In genomic region chr10:109914966-109915365, GRCh38 we compare ENCODE assay signal across 8 cellular contexts. TPM values are rescaled to one million over a fixed set of nuclear protein-coding genes. Genes with fewer than 3 reads are reported as not detected.
DNase-seq lines count a peak whose midpoint lies in the region; ATAC-seq, FAIRE-seq and TF ChIP-seq lines count a peak whose summit lies in the region.

No MANE protein-coding gene starts in this region.

- dilution Hi-C loops in endothelial cell of umbilical vein (cut with MboI; ENCODE audit: extremely low pct_ligation_motif_present, low sequenced_read_pairs): no loop called here

- peak; percentile 29 for ATAC-seq in HG03342 (IDR thresholded peaks at IDR 0.05; ENCODE audit: unreplicated experiment)

- peaks cover 3 to 8% of the 10 kb centered on the region in 2 experiments for H3K36me3 ChIP-seq in endothelial cell of umbilical vein (ENCODE audit: control insufficient read depth in 2 of 2, extremely low read depth in 1 of 2, insufficient read depth in 2 of 2, low read length in 2 of 2)
- no peaks in the 10 kb centered on the region for H3K36me3 ChIP-seq in ovary

- CTCF ChIA-PET in endothelial cell of umbilical vein (lab: Charles Lee): interaction anchor here (3.3 kb wide), 1 partner anchor 31 kb away, joined by 17 read pairs; no protein-coding TSS in a partner anchor

- H4K20me1 ChIP-seq in endothelial cell of umbilical vein (replicated peaks; ENCODE audit: control insufficient read depth, extremely low read depth, insufficient read depth, low read length): no peaks in the 10 kb centered on the region

- BruUV-seq in endothelial cell of umbilical vein (replicated peaks; lab: Mats Ljungman, UMichigan): no TSS peak

- H3K4me1 ChIP-seq in endothelial cell of umbilical vein (ENCODE audit: control insufficient read depth, extremely low read depth, insufficient read depth, low read length): peaks cover 12% of the 10 kb centered on the region
- H3K4me1 ChIP-seq in ovary (ENCODE audit: insufficient read depth): no peaks in the 10 kb centered on the region

- H3K9ac ChIP-seq in endothelial cell of umbilical vein (replicated peaks; ENCODE audit: extremely low read depth, insufficient read depth, low read length): no peak overlapping the region

- WGBS in ovary, 3 donors: 14 to 20% (median 18%) methylated on average over 3 of the region's 3 CpGs

- H3K4me2 ChIP-seq in endothelial cell of umbilical vein (ENCODE audit: insufficient read depth, low read length): peak overlapping the region; percentile 49

- POLR2A ChIA-PET in endothelial cell of umbilical vein (lab: Charles Lee): no interaction called here

- H3K79me2 ChIP-seq in endothelial cell of umbilical vein (ENCODE audit: control insufficient read depth, insufficient read depth, low read length): peaks cover 53% of the 10 kb centered on the region

- H3K9me3 ChIP-seq in endothelial cell of umbilical vein (replicated peaks; ENCODE audit: control insufficient read depth, insufficient read depth, low read length) (no peaks in the 10 kb centered on the region), ovary (no peaks in the 10 kb centered on the region)

- FAIRE-seq in endothelial cell of umbilical vein (lab: Jason Lieb, UNC): peak; percentile 84

- H3K9me1 ChIP-seq in endothelial cell of umbilical vein (replicated peaks; ENCODE audit: control insufficient read depth, extremely low read depth, insufficient read depth, low read length): no peaks in the 10 kb centered on the region

- TF ChIP-seq POLR2A in endothelial cell of umbilical vein (IDR thresholded peaks at IDR 0.05; ENCODE audit: low read depth, low read length) (no peak), ovary (IDR thresholded peaks at IDR 0.05) (no peak)

- no peak overlapping the region for H3K4me3 ChIP-seq in endothelial cell of umbilical vein (replicated peaks in 1 of 3; ENCODE audit: insufficient read depth in 1 of 3, low read depth in 1 of 3, low read length in 3 of 3)
- no peak overlapping the region for H3K4me3 ChIP-seq in ovary

- intact Hi-C loops in endothelial cell of umbilical vein (cut with micrococcal nuclease): loop anchor here (2.0 kb wide), 2 partner anchors 20 to 94 kb away; no protein-coding TSS in a partner anchor
- intact Hi-C loops in ovary (cut with DNase I): no loop called here

- H2AFZ ChIP-seq in endothelial cell of umbilical vein (ENCODE audit: low read depth, low read length): no peak overlapping the region

- H3K27me3 ChIP-seq in endothelial cell of umbilical vein (ENCODE audit: control insufficient read depth in 2 of 2, insufficient read depth in 2 of 2, low read length in 2 of 2): no peaks in the 10 kb centered on the region
- no peaks in the 10 kb centered on the region for H3K27me3 ChIP-seq in ovary

- no peak for TF ChIP-seq CTCF in endothelial cell of umbilical vein (IDR thresholded peaks at IDR 0.05; ENCODE audit: extremely low read depth in 1 of 2, insufficient read depth in 1 of 2, low read depth in 1 of 2, low read length in 2 of 2)
- TF ChIP-seq CTCF in ovary (IDR thresholded peaks at IDR 0.05): no peak

- DNase-seq in EH (ENCODE audit: low read depth): peak; percentile 87
- DNase-seq in T-helper 1 cell: peak in 4 of 5 donors; percentile 15 to 70 (median 26)
- peak; percentile 81 for DNase-seq in endothelial cell of umbilical vein (ENCODE audit: low read depth, low spot score)
- DNase-seq in stimulated activated CD4-positive, alpha-beta T cell treated with anti-CD3 and anti-CD28 coated beads, Interleukin-4, amount 100 ng/mL, for 1 hour: peak; percentile 10
- no peak for DNase-seq in ovary
- DNase-seq in Ammon's horn (ENCODE audit: low spot score): no peak
- no peak for DNase-seq in DMS153 treated with DMSO at 0.1 percent for 48 hours (lab: John Stamatoyannopoulos, UW; ENCODE audit: unreplicated experiment)

- H3K27ac ChIP-seq in endothelial cell of umbilical vein (ENCODE audit: insufficient read depth, low read depth, low read length) (peak overlapping the region; percentile 32), ovary (no peak overlapping the region)

- TF ChIP-seq EP300 in ovary (IDR thresholded peaks at IDR 0.05): no peak

TF ChIP-seq in endothelial cell of umbilical vein, 7 proteins besides CTCF, POLR2A, EP300 and RAD21:
- no peak for TF ChIP-seq MYC (IDR thresholded peaks at IDR 0.05; ENCODE audit: low read depth, low read length)
- TF ChIP-seq GATA2 (IDR thresholded peaks at IDR 0.05; ENCODE audit: insufficient read depth, insufficient read length, low read depth, low read length): peak; percentile 33
- TF ChIP-seq FOS (IDR thresholded peaks at IDR 0.05; ENCODE audit: borderline replicate concordance, insufficient read depth, low read length): peak; percentile 93
- TF ChIP-seq POLR2AphosphoS5 (IDR thresholded peaks at IDR 0.05; ENCODE audit: insufficient read depth, low read depth, low read length): peak; percentile 55
- TF ChIP-seq MAX (IDR thresholded peaks at IDR 0.05; ENCODE audit: insufficient read depth, insufficient read length): no peak
- peak; percentile 67 for TF ChIP-seq JUN (IDR thresholded peaks at IDR 0.05; ENCODE audit: borderline replicate concordance, insufficient read depth, insufficient read length, low read depth)
- no peak for TF ChIP-seq EZH2 (IDR thresholded peaks at IDR 0.05; ENCODE audit: borderline replicate concordance, low read depth, low read length, severe bottlenecking)

RNA-seq across cellular contexts. Expression of gene XPNPEP1, which starts 8.3 kb away (rescaled TPM):
- 81.1 and 87.3 TPM in 2 replicates for total RNA-seq in endothelial cell of umbilical vein
- polyA plus RNA-seq in endothelial cell of umbilical vein: 245 and 319 TPM in 2 replicates
- 227 and 274 TPM in 2 replicates for polyA plus RNA-seq in endothelial cell of umbilical vein (2011; cell fraction: cytosol; rRNA removed)
- 318 and 442 TPM in 2 replicates for polyA plus RNA-seq in endothelial cell of umbilical vein (2011; cell fraction: nucleus; rRNA removed)
- polyA plus RNA-seq in endothelial cell of umbilical vein (2012): 90.4 and 99.5 TPM in 2 replicates
- 427 and 471 TPM in 2 replicates for polyA minus RNA-seq in endothelial cell of umbilical vein
- polyA minus RNA-seq in endothelial cell of umbilical vein (2011; cell fraction: cytosol; rRNA and poly(A)+ RNA removed): 69.1 TPM
- 149 and 157 TPM in 2 replicates for polyA minus RNA-seq in endothelial cell of umbilical vein (2011; cell fraction: nucleus; rRNA and poly(A)+ RNA removed)
- 10 to 100 TPM; 39.6 to 70.7 (median 47.1) TPM for total RNA-seq in ovary
- polyA plus RNA-seq in ovary: 10 to 100 TPM; 27.2 to 70.4 TPM

Comparison
In these comparisons a context has a peak if more than half of its experiments do, and no peak if none do; other contexts are left out.
1. DNase-seq: peak in EH (single experiment), T-helper 1 cell (4 of 5), endothelial cell of umbilical vein (single experiment) and stimulated activated CD4-positive, alpha-beta T cell treated with anti-CD3 and anti-CD28 coated beads, Interleukin-4, amount 100 ng/mL, for 1 hour (single experiment); none in ovary (0 of 5), Ammon's horn (single experiment) and DMS153 treated with DMSO at 0.1 percent for 48 hours (single experiment).